Comparison of ENCODE assay signal across 10 cellular contexts in the genomic region with DNA sequence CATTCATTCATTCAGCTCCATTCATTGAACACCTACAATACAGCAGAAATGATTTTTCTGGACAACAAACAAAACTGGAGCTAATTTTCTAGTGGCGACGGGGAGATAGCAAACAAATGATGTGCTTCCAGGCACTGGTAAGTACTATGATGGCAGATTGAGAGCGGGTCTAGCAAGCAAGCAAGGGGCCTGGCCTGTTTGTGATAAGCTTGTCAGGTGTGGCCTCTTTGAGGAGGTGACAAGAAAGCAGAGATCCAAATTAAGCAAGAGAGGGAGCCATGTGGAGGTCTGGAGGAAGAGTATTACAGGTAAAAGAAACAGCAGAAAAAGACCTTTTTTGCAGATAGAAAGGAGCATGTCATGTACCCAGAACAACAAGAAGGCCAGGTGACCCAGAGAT.
"Had no signal": no experiment of that assay in that cellular context is flagged by ENCODE, and none has a peak within 500 bp of the region (broad histone marks: within the 10 kb centered on the region; RNA-seq: fewer than 3 reads in every experiment).

No MANE protein-coding gene starts in this region.

- DNase-seq: GM23248, GOT3, H7, HFFc6, KBM-7 had no signal

- H3K4me3 ChIP-seq: GM23248, HAP-1 had no signal

- H3K36me3 ChIP-seq: HAP-1 had no signal

- H3K9me3 Mint-ChIP-seq: IgD-negative memory B cell had no signal

- H3K36me3 Mint-ChIP-seq: IgD-negative memory B cell had no signal

- H3K4me1 Mint-ChIP-seq: IgD-negative memory B cell had no signal

- H3K27ac ChIP-seq: GM23248, HL-60 had no signal

- H3K27ac Mint-ChIP-seq: HFFc6, IgD-negative memory B cell had no signal

- H3K4me1 ChIP-seq: HAP-1 had no signal

- H3K27me3 Mint-ChIP-seq: IgD-negative memory B cell had no signal

- ATAC-seq: HCT116, HepG2 had no signal

- H3K4me3 Mint-ChIP-seq: HFFc6, IgD-negative memory B cell had no signal

- H3K9me3 ChIP-seq: HAP-1 had no signal

- H3K9ac ChIP-seq: GM23248 had no signal
